ENCODE assay signal across 2 cellular contexts in the genomic region with DNA sequence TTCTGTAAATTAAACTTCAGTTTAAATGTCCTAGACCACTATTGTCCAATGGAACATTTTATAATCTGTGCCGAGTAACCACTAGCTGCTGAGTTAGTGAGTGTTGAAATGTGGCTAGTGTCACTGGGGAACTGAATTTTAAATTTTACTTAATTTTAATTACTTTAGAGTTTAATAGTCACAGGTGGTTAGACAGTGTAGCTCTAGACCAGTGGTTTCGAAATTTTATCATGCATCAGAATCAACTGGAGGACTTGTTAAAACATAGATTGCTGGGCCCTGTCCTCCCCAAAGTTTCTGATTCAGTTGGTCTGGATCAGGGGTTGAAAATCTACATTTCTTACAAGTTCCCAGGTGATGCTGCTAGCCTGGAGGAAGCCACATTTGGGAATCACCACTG.
TF ChIP-seq lines count a peak whose summit lies in the region.

No MANE protein-coding gene starts in this region.

TF ChIP-seq in SK-N-SH, 30 proteins besides CTCF, POLR2A, EP300 and RAD21 (continued from another document):
- TF ChIP-seq, protein P1, sequence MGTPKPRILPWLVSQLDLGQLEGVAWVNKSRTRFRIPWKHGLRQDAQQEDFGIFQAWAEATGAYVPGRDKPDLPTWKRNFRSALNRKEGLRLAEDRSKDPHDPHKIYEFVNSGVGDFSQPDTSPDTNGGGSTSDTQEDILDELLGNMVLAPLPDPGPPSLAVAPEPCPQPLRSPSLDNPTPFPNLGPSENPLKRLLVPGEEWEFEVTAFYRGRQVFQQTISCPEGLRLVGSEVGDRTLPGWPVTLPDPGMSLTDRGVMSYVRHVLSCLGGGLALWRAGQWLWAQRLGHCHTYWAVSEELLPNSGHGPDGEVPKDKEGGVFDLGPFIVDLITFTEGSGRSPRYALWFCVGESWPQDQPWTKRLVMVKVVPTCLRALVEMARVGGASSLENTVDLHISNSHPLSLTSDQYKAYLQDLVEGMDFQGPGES (IDR thresholded peaks at IDR 0.05; ENCODE audit: low read depth, low read length): no peak
- TF ChIP-seq TEAD4 (IDR thresholded peaks at IDR 0.05; ENCODE audit: borderline replicate concordance, insufficient read depth) (no peak), RFX5 (IDR thresholded peaks at IDR 0.05; ENCODE audit: low read length) (no peak), GATA2 (CRISPR knock-in tag; IDR thresholded peaks at IDR 0.05) (no peak), FOSL2 (IDR thresholded peaks at IDR 0.05; ENCODE audit: borderline replicate concordance, low read depth) (no peak), TAF1 (IDR thresholded peaks at IDR 0.05; ENCODE audit: borderline replicate concordance, low read depth, low read length) (no peak)
- TF ChIP-seq, protein P2, sequence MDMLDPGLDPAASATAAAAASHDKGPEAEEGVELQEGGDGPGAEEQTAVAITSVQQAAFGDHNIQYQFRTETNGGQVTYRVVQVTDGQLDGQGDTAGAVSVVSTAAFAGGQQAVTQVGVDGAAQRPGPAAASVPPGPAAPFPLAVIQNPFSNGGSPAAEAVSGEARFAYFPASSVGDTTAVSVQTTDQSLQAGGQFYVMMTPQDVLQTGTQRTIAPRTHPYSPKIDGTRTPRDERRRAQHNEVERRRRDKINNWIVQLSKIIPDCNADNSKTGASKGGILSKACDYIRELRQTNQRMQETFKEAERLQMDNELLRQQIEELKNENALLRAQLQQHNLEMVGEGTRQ (IDR thresholded peaks at IDR 0.05; ENCODE audit: borderline replicate concordance, low read depth, low read length): no peak
- TF ChIP-seq, protein P3, sequence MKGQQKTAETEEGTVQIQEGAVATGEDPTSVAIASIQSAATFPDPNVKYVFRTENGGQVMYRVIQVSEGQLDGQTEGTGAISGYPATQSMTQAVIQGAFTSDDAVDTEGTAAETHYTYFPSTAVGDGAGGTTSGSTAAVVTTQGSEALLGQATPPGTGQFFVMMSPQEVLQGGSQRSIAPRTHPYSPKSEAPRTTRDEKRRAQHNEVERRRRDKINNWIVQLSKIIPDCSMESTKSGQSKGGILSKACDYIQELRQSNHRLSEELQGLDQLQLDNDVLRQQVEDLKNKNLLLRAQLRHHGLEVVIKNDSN (IDR thresholded peaks at IDR 0.05; ENCODE audit: borderline replicate concordance, low read depth): no peak
- TF ChIP-seq, protein P4, sequence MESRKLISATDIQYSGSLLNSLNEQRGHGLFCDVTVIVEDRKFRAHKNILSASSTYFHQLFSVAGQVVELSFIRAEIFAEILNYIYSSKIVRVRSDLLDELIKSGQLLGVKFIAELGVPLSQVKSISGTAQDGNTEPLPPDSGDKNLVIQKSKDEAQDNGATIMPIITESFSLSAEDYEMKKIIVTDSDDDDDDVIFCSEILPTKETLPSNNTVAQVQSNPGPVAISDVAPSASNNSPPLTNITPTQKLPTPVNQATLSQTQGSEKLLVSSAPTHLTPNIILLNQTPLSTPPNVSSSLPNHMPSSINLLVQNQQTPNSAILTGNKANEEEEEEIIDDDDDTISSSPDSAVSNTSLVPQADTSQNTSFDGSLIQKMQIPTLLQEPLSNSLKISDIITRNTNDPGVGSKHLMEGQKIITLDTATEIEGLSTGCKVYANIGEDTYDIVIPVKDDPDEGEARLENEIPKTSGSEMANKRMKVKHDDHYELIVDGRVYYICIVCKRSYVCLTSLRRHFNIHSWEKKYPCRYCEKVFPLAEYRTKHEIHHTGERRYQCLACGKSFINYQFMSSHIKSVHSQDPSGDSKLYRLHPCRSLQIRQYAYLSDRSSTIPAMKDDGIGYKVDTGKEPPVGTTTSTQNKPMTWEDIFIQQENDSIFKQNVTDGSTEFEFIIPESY (IDR thresholded peaks at IDR 0.05; ENCODE audit: borderline replicate concordance, low read depth): no peak
TF ChIP-seq in SK-N-SH: peak in this region for 0.

TF ChIP-seq in SK-N-SH treated with all-trans-retinoic acid at 6 μM for 48 hours, 23 proteins besides CTCF, POLR2A, EP300 and RAD21 (continued from another document):
- TF ChIP-seq, protein P5, sequence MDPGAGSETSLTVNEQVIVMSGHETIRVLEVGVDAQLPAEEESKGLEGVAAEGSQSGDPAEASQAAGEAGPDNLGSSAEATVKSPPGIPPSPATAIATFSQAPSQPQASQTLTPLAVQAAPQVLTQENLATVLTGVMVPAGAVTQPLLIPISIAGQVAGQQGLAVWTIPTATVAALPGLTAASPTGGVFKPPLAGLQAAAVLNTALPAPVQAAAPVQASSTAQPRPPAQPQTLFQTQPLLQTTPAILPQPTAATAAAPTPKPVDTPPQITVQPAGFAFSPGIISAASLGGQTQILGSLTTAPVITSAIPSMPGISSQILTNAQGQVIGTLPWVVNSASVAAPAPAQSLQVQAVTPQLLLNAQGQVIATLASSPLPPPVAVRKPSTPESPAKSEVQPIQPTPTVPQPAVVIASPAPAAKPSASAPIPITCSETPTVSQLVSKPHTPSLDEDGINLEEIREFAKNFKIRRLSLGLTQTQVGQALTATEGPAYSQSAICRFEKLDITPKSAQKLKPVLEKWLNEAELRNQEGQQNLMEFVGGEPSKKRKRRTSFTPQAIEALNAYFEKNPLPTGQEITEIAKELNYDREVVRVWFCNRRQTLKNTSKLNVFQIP (CRISPR knock-in tag; IDR thresholded peaks at IDR 0.05; ENCODE audit: borderline replicate concordance, low read depth): no peak
- TF ChIP-seq PPARA (CRISPR knock-in tag; IDR thresholded peaks at IDR 0.05; ENCODE audit: borderline replicate concordance) (no peak), ZNF8 (CRISPR knock-in tag; IDR thresholded peaks at IDR 0.05) (no peak), RARB (CRISPR knock-in tag; IDR thresholded peaks at IDR 0.05) (no peak), ZFP30 (CRISPR knock-in tag; IDR thresholded peaks at IDR 0.05) (no peak), ZNF70 (CRISPR knock-in tag; IDR thresholded peaks at IDR 0.05) (no peak), TCF4 (CRISPR knock-in tag; IDR thresholded peaks at IDR 0.05; ENCODE audit: borderline replicate concordance) (no peak), CSDC2 (CRISPR knock-in tag; IDR thresholded peaks at IDR 0.05) (no peak), BACH2 (CRISPR knock-in tag; IDR thresholded peaks at IDR 0.05; ENCODE audit: borderline replicate concordance) (no peak), ISL1 (CRISPR knock-in tag; IDR thresholded peaks at IDR 0.05) (no peak), ZC3H10 (CRISPR knock-in tag; IDR thresholded peaks at IDR 0.05) (no peak), ESRRG (CRISPR knock-in tag; IDR thresholded peaks at IDR 0.05) (no peak)
- TF ChIP-seq, protein P6, sequence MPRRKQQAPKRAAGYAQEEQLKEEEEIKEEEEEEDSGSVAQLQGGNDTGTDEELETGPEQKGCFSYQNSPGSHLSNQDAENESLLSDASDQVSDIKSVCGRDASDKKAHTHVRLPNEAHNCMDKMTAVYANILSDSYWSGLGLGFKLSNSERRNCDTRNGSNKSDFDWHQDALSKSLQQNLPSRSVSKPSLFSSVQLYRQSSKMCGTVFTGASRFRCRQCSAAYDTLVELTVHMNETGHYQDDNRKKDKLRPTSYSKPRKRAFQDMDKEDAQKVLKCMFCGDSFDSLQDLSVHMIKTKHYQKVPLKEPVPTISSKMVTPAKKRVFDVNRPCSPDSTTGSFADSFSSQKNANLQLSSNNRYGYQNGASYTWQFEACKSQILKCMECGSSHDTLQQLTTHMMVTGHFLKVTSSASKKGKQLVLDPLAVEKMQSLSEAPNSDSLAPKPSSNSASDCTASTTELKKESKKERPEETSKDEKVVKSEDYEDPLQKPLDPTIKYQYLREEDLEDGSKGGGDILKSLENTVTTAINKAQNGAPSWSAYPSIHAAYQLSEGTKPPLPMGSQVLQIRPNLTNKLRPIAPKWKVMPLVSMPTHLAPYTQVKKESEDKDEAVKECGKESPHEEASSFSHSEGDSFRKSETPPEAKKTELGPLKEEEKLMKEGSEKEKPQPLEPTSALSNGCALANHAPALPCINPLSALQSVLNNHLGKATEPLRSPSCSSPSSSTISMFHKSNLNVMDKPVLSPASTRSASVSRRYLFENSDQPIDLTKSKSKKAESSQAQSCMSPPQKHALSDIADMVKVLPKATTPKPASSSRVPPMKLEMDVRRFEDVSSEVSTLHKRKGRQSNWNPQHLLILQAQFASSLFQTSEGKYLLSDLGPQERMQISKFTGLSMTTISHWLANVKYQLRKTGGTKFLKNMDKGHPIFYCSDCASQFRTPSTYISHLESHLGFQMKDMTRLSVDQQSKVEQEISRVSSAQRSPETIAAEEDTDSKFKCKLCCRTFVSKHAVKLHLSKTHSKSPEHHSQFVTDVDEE (CRISPR knock-in tag; IDR thresholded peaks at IDR 0.05): no peak
